In genomic region chr5:121668635-121669034, GRCh38 we compare ENCODE assay signal across 23 cellular contexts.
DNase-seq lines count a peak whose midpoint lies in the region; ATAC-seq and TF ChIP-seq lines count a peak whose summit lies in the region.
"Had no signal": no experiment of that assay in that cellular context is flagged by ENCODE, and none has a peak within 500 bp of the region (broad histone marks: within the 10 kb centered on the region; RNA-seq: fewer than 3 reads in every experiment).

No MANE protein-coding gene starts in this region.

- no peak overlapping the region for H3K4me2 ChIP-seq in DND-41 (ENCODE audit: insufficient read depth, low read length)

- no peaks in the 10 kb centered on the region for H3K79me2 ChIP-seq in DND-41 (ENCODE audit: insufficient read depth, low read length)

- H3K9ac ChIP-seq in DND-41 (ENCODE audit: low read depth, low read length): no peak overlapping the region
- H3K9ac ChIP-seq: GM23248 had no signal

- no peaks in the 10 kb centered on the region for H3K4me1 ChIP-seq in DND-41 (ENCODE audit: insufficient read depth, low read length)
- H3K4me1 ChIP-seq in effector memory CD4-positive, alpha-beta T cell (ENCODE audit: control insufficient read depth, insufficient read depth, low read length, poor library complexity, severe bottlenecking): no peaks in the 10 kb centered on the region
- H3K4me1 ChIP-seq: pancreas, SJSA1, testis had no signal

- no peak overlapping the region for H3K27ac ChIP-seq in DND-41 (ENCODE audit: low read length)
- no peak overlapping the region for H3K27ac ChIP-seq in effector memory CD4-positive, alpha-beta T cell (ENCODE audit: insufficient read depth, low read length, poor library complexity, severe bottlenecking)
- H3K27ac ChIP-seq: cardiac muscle cell, GM23248, pancreas, SJSA1, testis had no signal

- DNase-seq in DND-41 (no peak), HK-2 (ENCODE audit: unreplicated experiment) (peak; percentile 33), amniotic epithelial cell (ENCODE audit: low read depth) (peak; percentile 11), kidney tubule cell (ENCODE audit: low spot score) (peak; percentile 48), cerebellar cortex (ENCODE audit: low spot score) (no peak), DMS153 treated with DMSO at 0.1 percent for 48 hours (lab: John Stamatoyannopoulos, UW; ENCODE audit: unreplicated experiment) (no peak)
- no peak for DNase-seq in effector memory CD4-positive, alpha-beta T cell
- no peak for DNase-seq in NK-92 treated with Interleukin-12 subunit alpha and Interleukin-12 subunit beta, amount 100 ng/mL, for 24 hours (lab: John Stamatoyannopoulos, UW)
- DNase-seq: activated CD8-positive, alpha-beta memory T cell treated with anti-CD3 and anti-CD28 coated beads, Interleukin-2, amount 50 U/mL, for 48 hours; CD4-positive, CD25-positive, alpha-beta regulatory T cell; foreskin melanocyte; GM23248; hypothalamus; NCI-H1436; NCI-H2171 treated with DMSO at 0.1 percent for 48 hours; NCI-H774; pancreas; T-helper 17 cell; testis had no signal

- H2AFZ ChIP-seq in DND-41 (ENCODE audit: low read depth, low read length): no peak overlapping the region
- H2AFZ ChIP-seq: GM23248 had no signal

- no peak for TF ChIP-seq CTCF in DND-41 (IDR thresholded peaks at IDR 0.05; ENCODE audit: borderline replicate concordance, extremely low read depth, low read length, poor library complexity, severe bottlenecking)

- peak; percentile 33; the same call in 1 of the 3 replicates for ATAC-seq in DND-41 (ENCODE audit: insufficient read depth, low read depth)
- ATAC-seq: natural killer cell treated with Interleukin-12 subunit alpha and Interleukin-12 subunit beta and Interleukin-15 and Interleukin-18, amount 100 ng/mL, for 72 hours; pancreas; sciatic nerve; T-helper 17 cell had no signal

- H3K36me3 ChIP-seq in DND-41 (ENCODE audit: insufficient read depth, low read length): no peaks in the 10 kb centered on the region
- no peaks in the 10 kb centered on the region for H3K36me3 ChIP-seq in effector memory CD4-positive, alpha-beta T cell (ENCODE audit: control insufficient read depth, insufficient read depth, low read length)
- H3K36me3 ChIP-seq: cardiac muscle cell, pancreas, SJSA1 had no signal

- no peak overlapping the region for H3K4me3 ChIP-seq in DND-41 (ENCODE audit: low read depth in 1 of 2, low read length in 2 of 2)
- no peak overlapping the region for H3K4me3 ChIP-seq in effector memory CD4-positive, alpha-beta T cell (ENCODE audit: insufficient read depth, low read depth, low read length, poor library complexity, severe bottlenecking)
- H3K4me3 ChIP-seq: cardiac muscle cell, GM23248, pancreas, SJSA1, testis had no signal

- no peaks in the 10 kb centered on the region for H4K20me1 ChIP-seq in DND-41 (ENCODE audit: insufficient read depth, low read length)

- peaks cover 3% of the 10 kb centered on the region for H3K9me3 ChIP-seq in DND-41 (ENCODE audit: insufficient read depth, low read length, severe bottlenecking)
- no peaks in the 10 kb centered on the region for H3K9me3 ChIP-seq in effector memory CD4-positive, alpha-beta T cell (ENCODE audit: control insufficient read depth, low read length)
- H3K9me3 ChIP-seq: pancreas, SJSA1, testis had no signal

- H3K27me3 ChIP-seq in DND-41 (ENCODE audit: insufficient read depth, low read length, poor library complexity): no peaks in the 10 kb centered on the region
- no peaks in the 10 kb centered on the region for H3K27me3 ChIP-seq in effector memory CD4-positive, alpha-beta T cell (replicated peaks; ENCODE audit: control insufficient read depth, insufficient read depth, low read length, poor library complexity, severe bottlenecking)
- H3K27me3 ChIP-seq: cardiac muscle cell, pancreas, SJSA1, testis had no signal

Comparison
In these comparisons a context has a peak if more than half of its experiments do, and no peak if none do; other contexts are left out.
1. DNase-seq: peak in HK-2 (single experiment), amniotic epithelial cell (single experiment) and kidney tubule cell (single experiment); none in DND-41 (single experiment), cerebellar cortex (single experiment), effector memory CD4-positive, alpha-beta T cell (0 of 3), DMS153 treated with DMSO at 0.1 percent for 48 hours (single experiment) and NK-92 treated with Interleukin-12 subunit alpha and Interleukin-12 subunit beta, amount 100 ng/mL, for 24 hours (single experiment).